Comparison of ENCODE assay signal across 18 cellular contexts in genomic region chr9:82972446-82972845, GRCh38.
A peak's percentile ranks its signal among the peaks of the same experiment; 100 is the strongest.
DNase-seq lines count a peak whose midpoint lies in the region; ATAC-seq and TF ChIP-seq lines count a peak whose summit lies in the region.
"Had no signal": no experiment of that assay in that cellular context is flagged by ENCODE, and none has a peak within 500 bp of the region (broad histone marks: within the 10 kb centered on the region; RNA-seq: fewer than 3 reads in every experiment).

No MANE protein-coding gene starts in this region.

- no peak for TF ChIP-seq EP300 in transverse colon (IDR thresholded peaks at IDR 0.05; ENCODE audit: low read depth)

- H3K4me3 ChIP-seq in colonic mucosa = no peak overlapping the region
- H3K4me3 ChIP-seq in mucosa of descending colon = no peak overlapping the region
- H3K4me3 ChIP-seq in transverse colon = no peak overlapping the region
- H3K4me3 ChIP-seq: BLaER1, GM23338, HAP-1 had no signal

- no peaks in the 10 kb centered on the region for H3K9me3 ChIP-seq in colonic mucosa
- H3K9me3 ChIP-seq in mucosa of descending colon = no peaks in the 10 kb centered on the region
- no peaks in the 10 kb centered on the region for H3K9me3 ChIP-seq in transverse colon
- H3K9me3 ChIP-seq: Caco-2, HAP-1 had no signal

- ATAC-seq in esophagus mucosa (peak; percentile 73), mucosa of descending colon (peak; percentile 96)
- ATAC-seq: CD8-positive, alpha-beta T cell; GM23338 had no signal

- in situ Hi-C loops in transverse colon (cut with MboI; ENCODE audit: low pct_ligation_motif_present in 1 of 4, low pct_unique_long_range_greater_than_20kb in 1 of 4, low sequenced_read_pairs in 3 of 4) = no loop called here

- no peaks in the 10 kb centered on the region for H3K27me3 ChIP-seq in colonic mucosa
- no peaks in the 10 kb centered on the region for H3K27me3 ChIP-seq in transverse colon
- H3K27me3 ChIP-seq: BLaER1 had no signal

- TF ChIP-seq CTCF in colonic mucosa (IDR thresholded peaks at IDR 0.05) (no peak), mucosa of descending colon (IDR thresholded peaks at IDR 0.05) (no peak), transverse colon (IDR thresholded peaks at IDR 0.05) (no peak), GM20000 (IDR thresholded peaks at IDR 0.05; ENCODE audit: extremely low read depth, missing control alignments) (no peak)

- H3K36me3 ChIP-seq in colonic mucosa = no peaks in the 10 kb centered on the region
- H3K36me3 ChIP-seq in mucosa of descending colon (ENCODE audit: low read depth) = no peaks in the 10 kb centered on the region
- no peaks in the 10 kb centered on the region for H3K36me3 ChIP-seq in transverse colon
- H3K36me3 ChIP-seq: BLaER1, HAP-1 had no signal

- no peak overlapping the region for H3K27ac ChIP-seq in colonic mucosa
- peak overlapping the region in 1 of 4 donors; percentile 9 for H3K27ac ChIP-seq in transverse colon
- H3K27ac ChIP-seq: BLaER1, C4-2B had no signal

- intact Hi-C loops in colonic mucosa (cut with DNase I) = no loop called here
- intact Hi-C loops in mucosa of descending colon (cut with DNase I, micrococcal nuclease) = no loop called here
- intact Hi-C loops in transverse colon (cut with DNase I; ENCODE audit: low total_unique reads) = no loop called here

- DNase-seq in colonic mucosa (peak; percentile 34), mucosa of descending colon (peak in 2 of 3 donors; percentile 32 to 59), transverse colon (peak; percentile 49), ureter (ENCODE audit: low spot score) (no peak), hippocampal formation (lab: John Stamatoyannopoulos, UW) (no peak), GM20000 (ENCODE audit: low spot score) (no peak)
- DNase-seq in activated T-cell treated with anti-CD3 and anti-CD28 coated beads, Interleukin-2, amount 50 U/mL, for 1 hour = no peak
- DNase-seq: Caco-2; CD4-positive, CD25-positive, alpha-beta regulatory T cell; CD8-positive, alpha-beta T cell; DMS153; DND-41; HFFc6 had no signal

- TF ChIP-seq POLR2A in transverse colon (IDR thresholded peaks at IDR 0.05) = no peak

- H3K9ac ChIP-seq in colonic mucosa (ENCODE audit: low read depth in 2 of 2, low read length in 2 of 2) = no peak overlapping the region
- H3K9ac ChIP-seq: BLaER1 had no signal

- H3K4me1 ChIP-seq in colonic mucosa (no peaks in the 10 kb centered on the region), mucosa of descending colon (ENCODE audit: low read depth) (no peaks in the 10 kb centered on the region), transverse colon (no peaks in the 10 kb centered on the region)
- H3K4me1 ChIP-seq: BLaER1, Caco-2, HAP-1 had no signal

- WGBS in transverse colon (ENCODE audit: low coverage in 1 of 2), 2 donors = 57% methylated on average over 3 of the region's 3 CpGs; no CpG with 5 or more reads in 1 of the 2 donors

Comparison
In these comparisons a context has a peak if more than half of its experiments do, and no peak if none do; other contexts are left out.
1. DNase-seq: peak in colonic mucosa (single experiment), mucosa of descending colon (2 of 3) and transverse colon (single experiment); none in ureter (single experiment), activated T-cell treated with anti-CD3 and anti-CD28 coated beads, Interleukin-2, amount 50 U/mL, for 1 hour (single experiment), hippocampal formation (0 of 2) and GM20000 (single experiment).